Comparison of ENCODE assay signal across 20 cellular contexts in genomic region chr16:24535827-24536226, GRCh38.
"Had no signal": no experiment of that assay in that cellular context is flagged by ENCODE, and none has a peak within 500 bp of the region (broad histone marks: within the 10 kb centered on the region; RNA-seq: fewer than 3 reads in every experiment).

No MANE protein-coding gene starts in this region.

- H3K9me3 Mint-ChIP-seq: activated CD4-positive, alpha-beta memory T cell treated with anti-CD3 and anti-CD28 coated beads, Interleukin-2, amount 10 ng/mL, durations not matched to agents 7 days and 5 days; activated naive CD8-positive, alpha-beta T cell treated with anti-CD3 and anti-CD28 coated beads for 36 hours; activated T-cell treated with anti-CD3 and anti-CD28 coated beads, Interleukin-2, amount 50 U/mL, for 72 hours; memory B cell; natural killer cell; stimulated activated memory B cell treated with anti-CD40 and anti-IgM and Interleukin-4, amounts not matched to agents 10 μg/mL and 1 μg/mL and 100 μg/mL, for 72 hours had no signal

- H3K36me3 Mint-ChIP-seq: natural killer cell; stimulated activated memory B cell treated with anti-CD40 and anti-IgM and Interleukin-4, amounts not matched to agents 10 μg/mL and 1 μg/mL and 100 μg/mL, for 72 hours had no signal

- H3K36me3 ChIP-seq: esophagus muscularis mucosa, spleen had no signal

- H3K27ac ChIP-seq: esophagus muscularis mucosa, heart left ventricle, spleen, VCaP had no signal

- H3K27me3 ChIP-seq: esophagus muscularis mucosa, heart left ventricle, spleen had no signal

- H3K4me3 ChIP-seq: esophagus muscularis mucosa, heart left ventricle, spleen had no signal

- H3K4me3 Mint-ChIP-seq: activated CD4-positive, alpha-beta memory T cell treated with anti-CD3 and anti-CD28 coated beads, Interleukin-2, amount 10 ng/mL, durations not matched to agents 7 days and 5 days; activated CD4-positive, alpha-beta T cell treated with anti-CD3 and anti-CD28 coated beads for 36 hours; activated naive CD8-positive, alpha-beta T cell treated with anti-CD3 and anti-CD28 coated beads for 36 hours; activated T-cell treated with anti-CD3 and anti-CD28 coated beads, Interleukin-2, amount 50 U/mL, for 72 hours; memory B cell; natural killer cell; stimulated activated memory B cell treated with anti-CD40 and anti-IgM and Interleukin-4, amounts not matched to agents 10 μg/mL and 1 μg/mL and 100 μg/mL, for 72 hours had no signal

- ATAC-seq: activated CD4-positive, alpha-beta T cell treated with anti-CD3 and anti-CD28 coated beads for 36 hours; activated T-cell treated with anti-CD3 and anti-CD28 coated beads, Interleukin-2, amount 50 U/mL, for 72 hours; heart left ventricle; left lobe of liver; natural killer cell; sciatic nerve; stimulated activated memory B cell treated with anti-CD40 and anti-IgM and Interleukin-4, amounts not matched to agents 10 μg/mL and 1 μg/mL and 100 μg/mL, for 72 hours had no signal

- H3K9me3 ChIP-seq: esophagus muscularis mucosa, heart left ventricle, spleen had no signal

- H3K27me3 Mint-ChIP-seq: activated CD4-positive, alpha-beta T cell treated with anti-CD3 and anti-CD28 coated beads for 36 hours; memory B cell; progenitor cell of endocrine pancreas; stimulated activated memory B cell treated with anti-CD40 and anti-IgM and Interleukin-4, amounts not matched to agents 10 μg/mL and 1 μg/mL and 100 μg/mL, for 72 hours had no signal

- DNase-seq: activated CD4-positive, alpha-beta memory T cell treated with anti-CD3 and anti-CD28 coated beads, Interleukin-2, amount 10 ng/mL, durations not matched to agents 7 days and 5 days; activated CD4-positive, alpha-beta T cell treated with anti-CD3 and anti-CD28 coated beads for 36 hours; activated CD8-positive, alpha-beta memory T cell treated with anti-CD3 and anti-CD28 coated beads, Interleukin-2, amount 50 U/mL, for 4 hours; activated gamma-delta T cell treated with Interleukin-2 at 50 U/mL for 16 hours; activated naive CD8-positive, alpha-beta T cell treated with anti-CD3 and anti-CD28 coated beads for 36 hours; activated T-cell treated with anti-CD3 and anti-CD28 coated beads, Interleukin-2, amount 50 U/mL, for 72 hours; foreskin melanocyte; heart left ventricle; natural killer cell; nucleus accumbens; spleen; stimulated activated CD4-positive, alpha-beta T cell treated with anti-CD3 and anti-CD28 coated beads, Interleukin-1b, Interleukin-23, amount 100 ng/mL, for 48 hours; T1000 had no signal

- H3K27ac Mint-ChIP-seq: activated CD4-positive, alpha-beta memory T cell treated with anti-CD3 and anti-CD28 coated beads, Interleukin-2, amount 10 ng/mL, durations not matched to agents 7 days and 5 days; activated CD4-positive, alpha-beta T cell treated with anti-CD3 and anti-CD28 coated beads for 36 hours; activated naive CD8-positive, alpha-beta T cell treated with anti-CD3 and anti-CD28 coated beads for 36 hours; activated T-cell treated with anti-CD3 and anti-CD28 coated beads, Interleukin-2, amount 50 U/mL, for 72 hours; memory B cell; natural killer cell; progenitor cell of endocrine pancreas; stimulated activated memory B cell treated with anti-CD40 and anti-IgM and Interleukin-4, amounts not matched to agents 10 μg/mL and 1 μg/mL and 100 μg/mL, for 72 hours had no signal

- H3K4me1 Mint-ChIP-seq: activated CD4-positive, alpha-beta T cell treated with anti-CD3 and anti-CD28 coated beads for 36 hours; stimulated activated memory B cell treated with anti-CD40 and anti-IgM and Interleukin-4, amounts not matched to agents 10 μg/mL and 1 μg/mL and 100 μg/mL, for 72 hours had no signal
